1 cellular context compared by ENCODE assay signal in genomic region chr17:81714412-81715106, GRCh38.
TF ChIP-seq lines count a peak whose summit lies in the region.

No MANE protein-coding gene starts in this region.

TF ChIP-seq in GM12878, 131 proteins besides CTCF, POLR2A, EP300 and RAD21:
- TF ChIP-seq MEF2B (IDR thresholded peaks at IDR 0.05; ENCODE audit: partially characterized antibody, poor library complexity, severe bottlenecking), result no peak
- TF ChIP-seq FOXM1 (IDR thresholded peaks at IDR 0.05; ENCODE audit: low read depth, low read length), result no peak
- TF ChIP-seq, protein P1, sequence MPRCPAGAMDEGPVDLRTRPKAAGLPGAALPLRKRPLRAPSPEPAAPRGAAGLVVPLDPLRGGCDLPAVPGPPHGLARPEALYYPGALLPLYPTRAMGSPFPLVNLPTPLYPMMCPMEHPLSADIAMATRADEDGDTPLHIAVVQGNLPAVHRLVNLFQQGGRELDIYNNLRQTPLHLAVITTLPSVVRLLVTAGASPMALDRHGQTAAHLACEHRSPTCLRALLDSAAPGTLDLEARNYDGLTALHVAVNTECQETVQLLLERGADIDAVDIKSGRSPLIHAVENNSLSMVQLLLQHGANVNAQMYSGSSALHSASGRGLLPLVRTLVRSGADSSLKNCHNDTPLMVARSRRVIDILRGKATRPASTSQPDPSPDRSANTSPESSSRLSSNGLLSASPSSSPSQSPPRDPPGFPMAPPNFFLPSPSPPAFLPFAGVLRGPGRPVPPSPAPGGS (IDR thresholded peaks at IDR 0.05; ENCODE audit: borderline replicate concordance, insufficient read depth, low read depth, low read length, poor library complexity, severe bottlenecking), result no peak
- no peak for TF ChIP-seq EED (IDR thresholded peaks at IDR 0.05; ENCODE audit: low read depth)
- no peak for TF ChIP-seq MYB (IDR thresholded peaks at IDR 0.05; ENCODE audit: borderline replicate concordance, low read depth, low read length)
- no peak for TF ChIP-seq SUPT20H (IDR thresholded peaks at IDR 0.05; ENCODE audit: borderline replicate concordance, control insufficient read depth, low read depth, low read length)
- TF ChIP-seq, protein P2, sequence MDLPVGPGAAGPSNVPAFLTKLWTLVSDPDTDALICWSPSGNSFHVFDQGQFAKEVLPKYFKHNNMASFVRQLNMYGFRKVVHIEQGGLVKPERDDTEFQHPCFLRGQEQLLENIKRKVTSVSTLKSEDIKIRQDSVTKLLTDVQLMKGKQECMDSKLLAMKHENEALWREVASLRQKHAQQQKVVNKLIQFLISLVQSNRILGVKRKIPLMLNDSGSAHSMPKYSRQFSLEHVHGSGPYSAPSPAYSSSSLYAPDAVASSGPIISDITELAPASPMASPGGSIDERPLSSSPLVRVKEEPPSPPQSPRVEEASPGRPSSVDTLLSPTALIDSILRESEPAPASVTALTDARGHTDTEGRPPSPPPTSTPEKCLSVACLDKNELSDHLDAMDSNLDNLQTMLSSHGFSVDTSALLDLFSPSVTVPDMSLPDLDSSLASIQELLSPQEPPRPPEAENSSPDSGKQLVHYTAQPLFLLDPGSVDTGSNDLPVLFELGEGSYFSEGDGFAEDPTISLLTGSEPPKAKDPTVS (IDR thresholded peaks at IDR 0.05; ENCODE audit: low read depth, low read length), result no peak
- no peak for TF ChIP-seq IKZF1 (conservative IDR thresholded peaks at IDR 0.05)
- TF ChIP-seq KDM1A (IDR thresholded peaks at IDR 0.05; ENCODE audit: borderline replicate concordance), result no peak
